ENCODE assay signal across 28 cellular contexts in the genomic region with DNA sequence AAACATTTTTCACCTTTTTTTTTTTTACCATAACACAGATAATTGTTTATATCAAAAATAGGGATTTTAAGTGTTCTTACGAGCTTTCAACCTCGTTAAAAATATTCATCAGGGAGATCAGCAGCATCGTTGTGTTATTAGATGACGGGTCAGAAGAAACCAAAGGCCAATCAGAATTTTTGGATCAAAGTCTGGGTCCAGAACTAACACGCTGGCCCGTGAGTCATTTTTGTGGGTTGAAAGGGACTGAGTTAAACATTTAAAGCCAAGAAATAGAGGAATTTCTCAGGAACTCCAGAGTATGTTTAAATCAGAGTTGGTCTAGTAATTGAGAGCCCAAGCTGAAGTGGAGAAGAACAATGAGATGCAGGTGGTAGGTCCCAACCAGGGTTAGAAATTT.
"Had no signal": no experiment of that assay in that cellular context is flagged by ENCODE, and none has a peak within 500 bp of the region (broad histone marks: within the 10 kb centered on the region; RNA-seq: fewer than 3 reads in every experiment).

No MANE protein-coding gene starts in this region.

- H3K27me3 Mint-ChIP-seq: activated CD4-positive, alpha-beta memory T cell treated with anti-CD3 and anti-CD28 coated beads, Interleukin-2, amount 10 ng/mL, durations not matched to agents 7 days and 5 days; activated CD4-positive, alpha-beta T cell treated with anti-CD3 and anti-CD28 coated beads, Interleukin-2, amount 10 ng/mL, durations not matched to agents 7 days and 5 days; activated naive CD4-positive, alpha-beta T cell treated with anti-CD3 and anti-CD28 coated beads, Interleukin-2, amount 50 U/mL, for 24 hours had no signal

- H3K4me2 ChIP-seq: SK-N-SH had no signal

- DNase-seq: activated CD4-positive, alpha-beta memory T cell treated with anti-CD3 and anti-CD28 coated beads, Interleukin-2, amount 10 ng/mL, durations not matched to agents 7 days and 5 days; activated CD4-positive, alpha-beta T cell treated with anti-CD3 and anti-CD28 coated beads, Interleukin-2, amount 10 ng/mL, durations not matched to agents 7 days and 5 days; activated CD4-positive, CD25-positive, alpha-beta regulatory T cell; activated CD8-positive, alpha-beta memory T cell treated with anti-CD3 and anti-CD28 coated beads, Interleukin-2, amount 50 U/mL, for 4 hours; activated T-cell treated with anti-CD3 and anti-CD28 coated beads, Interleukin-2, amount 50 U/mL, for 72 hours; aorta; body of pancreas; central memory CD4-positive, alpha-beta T cell; Karpas-422; NCI-H1092; NCI-H1417; NCI-H1930; NCI-H2107; NCI-H2171 treated with DMSO at 0.1 percent for 48 hours; NCI-H226; NCI-H526; NCI-H774; NK-92 treated with Interleukin-12 subunit alpha and Interleukin-12 subunit beta, amount 100 ng/mL, for 24 hours; OCI-M1; Peyer's patch; Right ventricle myocardium superior; SJCRH30; SK-N-SH; T-helper 1 cell had no signal

- H3K9me3 ChIP-seq: body of pancreas, Peyer's patch, SJCRH30, SK-N-SH had no signal

- H3K9me3 Mint-ChIP-seq: activated CD4-positive, alpha-beta T cell treated with anti-CD3 and anti-CD28 coated beads, Interleukin-2, amount 10 ng/mL, durations not matched to agents 7 days and 5 days; activated naive CD4-positive, alpha-beta T cell treated with anti-CD3 and anti-CD28 coated beads, Interleukin-2, amount 50 U/mL, for 24 hours; activated T-cell treated with anti-CD3 and anti-CD28 coated beads, Interleukin-2, amount 50 U/mL, for 72 hours; activated T-helper 2 cell treated with anti-CD3 and anti-CD28 coated beads, Interferon-gamma antibody, Interleukin-2, Interleukin-4, amounts not matched to agents 10 μg/mL and 5 μg/mL and 100 μg/mL, durations not matched to agents 14 hours and 24 hours and 36 hours had no signal

- H3K27me3 ChIP-seq: body of pancreas, Peyer's patch, SJCRH30 had no signal

- H3K36me3 ChIP-seq: Peyer's patch, SJCRH30 had no signal

- H3K4me1 ChIP-seq: body of pancreas, SJCRH30 had no signal

- H3K9me2 ChIP-seq: SK-N-SH had no signal

- H3K27ac Mint-ChIP-seq: activated CD4-positive, alpha-beta memory T cell treated with anti-CD3 and anti-CD28 coated beads, Interleukin-2, amount 10 ng/mL, durations not matched to agents 7 days and 5 days; activated CD4-positive, alpha-beta T cell treated with anti-CD3 and anti-CD28 coated beads, Interleukin-2, amount 10 ng/mL, durations not matched to agents 7 days and 5 days; activated naive CD4-positive, alpha-beta T cell treated with anti-CD3 and anti-CD28 coated beads, Interleukin-2, amount 50 U/mL, for 24 hours; activated T-cell treated with anti-CD3 and anti-CD28 coated beads, Interleukin-2, amount 50 U/mL, for 72 hours; activated T-helper 2 cell treated with anti-CD3 and anti-CD28 coated beads, Interferon-gamma antibody, Interleukin-2, Interleukin-4, amounts not matched to agents 10 μg/mL and 5 μg/mL and 100 μg/mL, durations not matched to agents 14 hours and 24 hours and 36 hours had no signal

- H3K4me3 Mint-ChIP-seq: activated CD4-positive, alpha-beta memory T cell treated with anti-CD3 and anti-CD28 coated beads, Interleukin-2, amount 10 ng/mL, durations not matched to agents 7 days and 5 days; activated CD4-positive, alpha-beta T cell treated with anti-CD3 and anti-CD28 coated beads, Interleukin-2, amount 10 ng/mL, durations not matched to agents 7 days and 5 days; activated naive CD4-positive, alpha-beta T cell treated with anti-CD3 and anti-CD28 coated beads, Interleukin-2, amount 50 U/mL, for 24 hours; activated T-cell treated with anti-CD3 and anti-CD28 coated beads, Interleukin-2, amount 50 U/mL, for 72 hours had no signal

- H3K4me1 Mint-ChIP-seq: activated CD4-positive, alpha-beta memory T cell treated with anti-CD3 and anti-CD28 coated beads, Interleukin-2, amount 10 ng/mL, durations not matched to agents 7 days and 5 days; activated CD4-positive, alpha-beta T cell treated with anti-CD3 and anti-CD28 coated beads, Interleukin-2, amount 10 ng/mL, durations not matched to agents 7 days and 5 days; activated naive CD4-positive, alpha-beta T cell treated with anti-CD3 and anti-CD28 coated beads, Interleukin-2, amount 50 U/mL, for 24 hours had no signal

- H3K4me3 ChIP-seq: body of pancreas, SJCRH30 had no signal

- H3K27ac ChIP-seq: body of pancreas, RWPE1, SJCRH30, VCaP had no signal

- ATAC-seq: activated T-cell treated with anti-CD3 and anti-CD28 coated beads, Interleukin-2, amount 50 U/mL, for 72 hours; body of pancreas had no signal

- H3K36me3 Mint-ChIP-seq: activated naive CD4-positive, alpha-beta T cell treated with anti-CD3 and anti-CD28 coated beads, Interleukin-2, amount 50 U/mL, for 24 hours had no signal

- H3K9ac ChIP-seq: SK-N-SH had no signal
